Comparison of ENCODE assay signal across 14 cellular contexts in genomic region chr5:132229236-132229635, GRCh38. TPM values are rescaled to one million over a fixed set of nuclear protein-coding genes. Genes with fewer than 3 reads are reported as not detected.
DNase-seq lines count a peak whose midpoint lies in the region; ATAC-seq and TF ChIP-seq lines count a peak whose summit lies in the region.
"Had no signal": no experiment of that assay in that cellular context is flagged by ENCODE, and none has a peak within 500 bp of the region (broad histone marks: within the 10 kb centered on the region; RNA-seq: fewer than 3 reads in every experiment).

No MANE protein-coding gene starts in this region.

- H3K9ac ChIP-seq in PC-3 (ENCODE audit: low read length): no peak overlapping the region
- H3K9ac ChIP-seq in endodermal cell (ENCODE audit: extremely low read depth, low read length, poor library complexity, severe bottlenecking): no peak overlapping the region

- intact Hi-C loops in PC-3 (cut with micrococcal nuclease): loop anchor here (5.0 kb wide), 1 partner anchor 63 kb away; the partner anchor contains the start of gene SLC22A4
- intact Hi-C loops in spleen (cut with DNase I; ENCODE audit: low total_unique reads): no loop called here

- H3K9me3 ChIP-seq in PC-3 (ENCODE audit: low read length) (no peaks in the 10 kb centered on the region), endodermal cell (ENCODE audit: control insufficient read depth, low read length) (no peaks in the 10 kb centered on the region), spleen (no peaks in the 10 kb centered on the region)
- H3K9me3 ChIP-seq: tibial nerve had no signal

- no peak overlapping the region for H3K4me3 ChIP-seq in PC-3 (ENCODE audit: low read length)
- H3K4me3 ChIP-seq in endodermal cell (ENCODE audit: low read length): no peak overlapping the region
- H3K4me3 ChIP-seq in spleen: no peak overlapping the region
- H3K4me3 ChIP-seq: GM12878, tibial nerve had no signal

- peaks cover 29% of the 10 kb centered on the region for H3K79me2 ChIP-seq in PC-3 (ENCODE audit: low read length)

- no peaks in the 10 kb centered on the region for H4K20me1 ChIP-seq in PC-3 (ENCODE audit: low read length)

- no peaks in the 10 kb centered on the region for H3F3A ChIP-seq in PC-3 (ENCODE audit: low read length, unreplicated experiment)

- peak overlapping the region; percentile 53 to 61 for H3K4me3 Mint-ChIP-seq in activated T-cell treated with anti-CD3 and anti-CD28 coated beads, Interleukin-2, amount 50 U/mL, for 72 hours
- peak overlapping the region; percentile 56 for H3K4me3 Mint-ChIP-seq in endodermal cell

- no peaks in the 10 kb centered on the region for H3K36me3 Mint-ChIP-seq in activated T-cell treated with anti-CD3 and anti-CD28 coated beads, Interleukin-2, amount 50 U/mL, for 72 hours (ENCODE audit: insufficient read depth in 2 of 2)
- H3K36me3 Mint-ChIP-seq in endodermal cell (ENCODE audit: low read depth): no peaks in the 10 kb centered on the region

- H3K36me3 ChIP-seq in PC-3 (ENCODE audit: low read depth, low read length) (no peaks in the 10 kb centered on the region), endodermal cell (ENCODE audit: control insufficient read depth, insufficient read depth, low read length) (no peaks in the 10 kb centered on the region), spleen (no peaks in the 10 kb centered on the region)
- H3K36me3 ChIP-seq: tibial nerve had no signal

- 92 to 100% methylated on average over 2 to 5 of the region's 5 CpGs for WGBS in endodermal cell (ENCODE audit: insufficient coverage in 1 of 2, insufficient read length in 1 of 2), 2 experiments
- 85 to 94% (median 91%) methylated on average over 5 of the region's 5 CpGs for WGBS in spleen, 5 donors

- BruUV-seq in PC-3 (replicated peaks; lab: Mats Ljungman, UMichigan): TSS peak; percentile 64

- CTCF ChIA-PET in PC-3 (lab: Charles Lee): no interaction called here

- H3K27me3 ChIP-seq in PC-3 (ENCODE audit: low read length) (no peaks in the 10 kb centered on the region), endodermal cell (ENCODE audit: control insufficient read depth, insufficient read depth, low read length, poor library complexity, severe bottlenecking) (peaks cover 56% of the 10 kb centered on the region), spleen (replicated peaks in 1 of 7) (peaks cover 0 to 29% (median 11%) of the 10 kb centered on the region in 7 donors)
- H3K27me3 ChIP-seq: tibial nerve had no signal

- peaks cover 20% of the 10 kb centered on the region for H3K4me1 ChIP-seq in PC-3 (ENCODE audit: insufficient read depth, low read length)
- no peaks in the 10 kb centered on the region for H3K4me1 ChIP-seq in endodermal cell (ENCODE audit: control insufficient read depth, insufficient read depth, low read length)
- peaks cover 0 to 55% (median 28%) of the 10 kb centered on the region in 6 donors for H3K4me1 ChIP-seq in spleen

- peaks cover 55% of the 10 kb centered on the region for H3K27me3 Mint-ChIP-seq in activated T-cell treated with anti-CD3 and anti-CD28 coated beads, Interleukin-2, amount 50 U/mL, for 72 hours (ENCODE audit: low read depth)
- peaks cover 59% of the 10 kb centered on the region for H3K27me3 Mint-ChIP-seq in endodermal cell (ENCODE audit: insufficient read depth)

- no peaks in the 10 kb centered on the region for H3K9me2 ChIP-seq in PC-3 (replicated peaks; ENCODE audit: low read length)

- H2AFZ ChIP-seq in PC-3 (ENCODE audit: low read length): no peak overlapping the region

- no peak for ATAC-seq in activated T-cell treated with anti-CD3 and anti-CD28 coated beads, Interleukin-2, amount 50 U/mL, for 72 hours (replicated peaks in 1 of 2)
- ATAC-seq in PC-3 (no peak), GM18858 (IDR thresholded peaks at IDR 0.05; ENCODE audit: unreplicated experiment) (no peak)

- H3K27ac ChIP-seq in PC-3 (ENCODE audit: low read length): no peak overlapping the region
- H3K27ac ChIP-seq in endodermal cell (ENCODE audit: low read depth, low read length): no peak overlapping the region
- H3K27ac ChIP-seq in spleen: no peak overlapping the region

- no peaks in the 10 kb centered on the region for H3K9me3 Mint-ChIP-seq in activated T-cell treated with anti-CD3 and anti-CD28 coated beads, Interleukin-2, amount 50 U/mL, for 72 hours
- no peaks in the 10 kb centered on the region for H3K9me3 Mint-ChIP-seq in endodermal cell

- no peak for DNase-seq in activated T-cell treated with anti-CD3 and anti-CD28 coated beads, Interleukin-2, amount 50 U/mL, for 72 hours
- DNase-seq in activated T-cell treated with anti-CD3 and anti-CD28 coated beads, Interleukin-2, amount 50 U/mL, for 1 hour: no peak
- DNase-seq in PC-3 (no peak), endodermal cell (peak; percentile 26), spleen (peak; percentile 34), T-helper 9 cell (no peak)
- DNase-seq in stimulated activated CD8-positive, alpha-beta memory T cell treated with anti-CD3 and anti-CD28 coated beads, Interleukin-4, amount 100 ng/mL, for 48 hours: no peak
- DNase-seq: activated CD4-positive, CD25-positive, alpha-beta regulatory T cell treated with anti-CD3 and anti-CD28 coated beads, Interleukin-2, amount 50 U/mL, for 72 hours; NCI-H1105; NCI-H226; OCI-M1 had no signal

- no peak for TF ChIP-seq CTCF in PC-3 (conservative IDR thresholded peaks at IDR 0.05; ENCODE audit: low read depth, low read length)
- TF ChIP-seq CTCF in endodermal cell (conservative IDR thresholded peaks at IDR 0.05): no peak
- no peak for TF ChIP-seq CTCF in spleen (IDR thresholded peaks at IDR 0.05 in 8 of 11, conservative IDR thresholded peaks at IDR 0.05 in 3 of 11)

- POLR2A ChIA-PET in PC-3 (lab: Charles Lee; ENCODE audit: unreplicated experiment): no interaction called here

- TF ChIP-seq POLR2A in spleen (IDR thresholded peaks at IDR 0.05): no peak

- H3K27ac Mint-ChIP-seq in activated T-cell treated with anti-CD3 and anti-CD28 coated beads, Interleukin-2, amount 50 U/mL, for 72 hours: no peak overlapping the region
- H3K27ac Mint-ChIP-seq in endodermal cell: no peak overlapping the region

- no peak overlapping the region for H3K4me2 ChIP-seq in PC-3 (ENCODE audit: low read length)

- H3K4me1 Mint-ChIP-seq in activated T-cell treated with anti-CD3 and anti-CD28 coated beads, Interleukin-2, amount 50 U/mL, for 72 hours (ENCODE audit: low read depth): peaks cover 14% of the 10 kb centered on the region
- H3K4me1 Mint-ChIP-seq in endodermal cell: peaks cover 4% of the 10 kb centered on the region

RNA-seq across cellular contexts. Expression of gene P4HA2, which starts 1.6 kb away (rescaled TPM):
- 1 to 10 TPM; 3.2 to 5.9 TPM for total RNA-seq in activated T-cell treated with anti-CD3 and anti-CD28 coated beads, Interleukin-2, amount 50 U/mL, for 72 hours
- total RNA-seq in PC-3 (2014; rRNA removed): 38.7 and 43.6 TPM in 2 replicates
- 10 to 100 TPM; 15.1 to 19.6 TPM for total RNA-seq in endodermal cell
- polyA plus RNA-seq in endodermal cell (2013, experiment 1 of 2): 16.6 TPM
- polyA plus RNA-seq in endodermal cell (2013, experiment 2 of 2): 14.6 TPM
- total RNA-seq in spleen: 10 to 100 TPM in 6 of 7 donors, 1 to 10 TPM in 1; 8.2 to 38.1 (median 15.6) TPM
- polyA plus RNA-seq in spleen: 1 to 10 TPM; 2.7 to 4.8 (median 4.1) TPM

RNA-seq across cellular contexts. Expression of gene PDLIM4, which starts 28.3 kb away (rescaled TPM):
- total RNA-seq in activated T-cell treated with anti-CD3 and anti-CD28 coated beads, Interleukin-2, amount 50 U/mL, for 72 hours: 1 to 10 TPM in 1 of 2 donors, under 1 TPM in 1; 0.79 to 1.2 TPM
- total RNA-seq in PC-3 (2014; rRNA removed) (26.5 and 27.8 TPM in 2 replicates), endodermal cell (10 to 100 TPM in 1 of 2 donors, 1 to 10 TPM in 1; 9.0 to 11.2 TPM), spleen (10 to 100 TPM in 1 of 7 donors, 1 to 10 TPM in 6; 3.5 to 17.4 (median 9.0) TPM)
- polyA plus RNA-seq in endodermal cell (2013, experiment 1 of 2): 32.8 TPM
- 29.0 TPM for polyA plus RNA-seq in endodermal cell (2013, experiment 2 of 2)
- 10 to 100 TPM in 1 of 3 donors, 1 to 10 TPM in 2; 7.5 to 16.9 (median 9.0) TPM for polyA plus RNA-seq in spleen

Comparison
In these comparisons a context has a peak if more than half of its experiments do, and no peak if none do; other contexts are left out.
1. DNase-seq: peak in endodermal cell (single experiment) and spleen (single experiment); none in activated T-cell treated with anti-CD3 and anti-CD28 coated beads, Interleukin-2, amount 50 U/mL, for 72 hours (0 of 2), activated T-cell treated with anti-CD3 and anti-CD28 coated beads, Interleukin-2, amount 50 U/mL, for 1 hour (single experiment), PC-3 (single experiment), T-helper 9 cell (single experiment) and stimulated activated CD8-positive, alpha-beta memory T cell treated with anti-CD3 and anti-CD28 coated beads, Interleukin-4, amount 100 ng/mL, for 48 hours (single experiment).